9 cellular contexts compared by ENCODE assay signal in the genomic region with DNA sequence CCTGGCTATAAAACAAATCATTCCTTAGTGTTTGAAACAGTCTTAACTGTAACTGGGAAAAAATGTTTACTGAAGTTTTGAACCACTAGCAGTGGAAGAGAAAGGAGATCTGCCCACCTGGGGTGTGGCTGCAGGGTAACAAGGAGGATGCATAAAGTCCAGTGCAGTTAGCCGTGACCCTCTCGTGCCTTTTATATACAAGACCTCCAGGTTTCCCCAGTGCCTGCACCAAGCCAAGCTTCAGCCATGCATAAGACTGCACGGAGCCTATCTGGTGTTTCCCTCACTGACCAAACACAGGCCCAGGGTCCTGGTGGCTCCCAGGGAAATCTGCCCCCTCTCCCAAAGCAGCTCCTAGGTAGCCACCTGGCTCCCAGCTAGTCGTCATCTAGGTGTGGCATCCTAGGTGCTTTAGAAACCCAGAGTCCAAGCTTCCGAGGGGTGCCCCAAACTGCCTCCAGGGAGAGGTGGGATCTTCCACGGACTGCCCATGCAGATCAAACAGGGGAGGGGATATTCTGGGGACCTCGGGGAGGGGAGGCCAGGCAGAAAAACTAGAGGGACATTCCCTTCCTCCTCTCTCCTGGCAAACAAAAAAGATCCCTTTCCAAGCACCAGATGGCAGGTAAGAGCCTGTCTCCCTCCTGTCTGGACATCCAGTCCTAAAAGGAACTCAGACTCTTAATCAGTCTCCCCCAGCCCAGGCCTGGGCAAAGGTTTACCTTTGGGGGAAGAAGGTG. TPM values are rescaled to one million over a fixed set of nuclear protein-coding genes. Genes with fewer than 3 reads are reported as not detected.
DNase-seq lines count a peak whose midpoint lies in the region; ATAC-seq and TF ChIP-seq lines count a peak whose summit lies in the region.
"Had no signal": no experiment of that assay in that cellular context is flagged by ENCODE, and none has a peak within 500 bp of the region (broad histone marks: within the 10 kb centered on the region; RNA-seq: fewer than 3 reads in every experiment).

No MANE protein-coding gene starts in this region.

- peaks cover 61% of the 10 kb centered on the region for H3K27me3 Mint-ChIP-seq in activated naive CD4-positive, alpha-beta T cell treated with anti-CD3 and anti-CD28 coated beads, Interleukin-2, amount 10 ng/mL, durations not matched to agents 7 days and 5 days

- H3K4me3 ChIP-seq in adrenal gland: peak overlapping the region in 1 of 4 donors; percentile 70
- H3K4me3 ChIP-seq in upper lobe of left lung: peak overlapping the region in 3 of 4 donors; percentile 74 to 98 (median 94)

- intact Hi-C loops in adrenal gland (cut with DNase I): loop anchor here (5.0 kb wide), 2 partner anchors 144 to 149 kb away; no protein-coding TSS in a partner anchor

- H3K36me3 ChIP-seq in adrenal gland (replicated peaks in 1 of 2): no peaks in the 10 kb centered on the region
- no peaks in the 10 kb centered on the region for H3K36me3 ChIP-seq in upper lobe of left lung

- H3K9me3 ChIP-seq in adrenal gland (replicated peaks in 1 of 3): no peaks in the 10 kb centered on the region
- no peaks in the 10 kb centered on the region for H3K9me3 ChIP-seq in upper lobe of left lung

- no peak for DNase-seq in activated naive CD4-positive, alpha-beta T cell treated with anti-CD3 and anti-CD28 coated beads, Interleukin-2, amount 10 ng/mL, durations not matched to agents 7 days and 5 days
- no peak for DNase-seq in activated naive CD4-positive, alpha-beta T cell (lab: John Stamatoyannopoulos, UW)
- DNase-seq in adrenal gland (no peak), left kidney (ENCODE audit: low read depth, low spot score) (peak; percentile 68), upper lobe of left lung (no peak), GM19238 (ENCODE audit: insufficient read length, low spot score) (no peak), NOMO-1 (lab: John Stamatoyannopoulos, UW; ENCODE audit: unreplicated experiment in 2 of 2) (no peak), GDM1 (lab: John Stamatoyannopoulos, UW) (no peak)

- H3K27ac ChIP-seq in adrenal gland (peak overlapping the region in 3 of 5 donors; percentile 72 to 91 (median 85)), upper lobe of left lung (peak overlapping the region; percentile 90 to 95 (median 92))

- H3K36me3 Mint-ChIP-seq in activated naive CD4-positive, alpha-beta T cell treated with anti-CD3 and anti-CD28 coated beads, Interleukin-2, amount 10 ng/mL, durations not matched to agents 7 days and 5 days: no peaks in the 10 kb centered on the region
- H3K36me3 Mint-ChIP-seq: activated naive CD8-positive, alpha-beta T cell treated with anti-CD3 and anti-CD28 coated beads, Interleukin-2, amount 10 ng/mL, durations not matched to agents 7 days and 5 days had no signal

- no peak for ATAC-seq in upper lobe of left lung (ENCODE audit: low FRiP score in 2 of 2)

- H3K4me3 Mint-ChIP-seq in activated naive CD4-positive, alpha-beta T cell treated with anti-CD3 and anti-CD28 coated beads, Interleukin-2, amount 10 ng/mL, durations not matched to agents 7 days and 5 days: peak overlapping the region; percentile 75

- H3K4me1 ChIP-seq in adrenal gland (replicated peaks in 1 of 2) (peaks cover 10 to 53% of the 10 kb centered on the region in 2 donors), upper lobe of left lung (peaks cover 37 to 84% (median 59%) of the 10 kb centered on the region in 4 donors)

- H3K27me3 ChIP-seq in adrenal gland (no peaks in the 10 kb centered on the region), upper lobe of left lung (no peaks in the 10 kb centered on the region)

- 70 to 81% (median 79%) methylated on average over 6 to 7 of the region's 7 CpGs for WGBS in adrenal gland, 4 donors
- WGBS in upper lobe of left lung, 2 donors: 39 to 64% methylated on average over 4 to 7 of the region's 7 CpGs

- no peaks in the 10 kb centered on the region for H3K9me3 Mint-ChIP-seq in activated naive CD4-positive, alpha-beta T cell treated with anti-CD3 and anti-CD28 coated beads, Interleukin-2, amount 10 ng/mL, durations not matched to agents 7 days and 5 days
- H3K9me3 Mint-ChIP-seq: activated naive CD8-positive, alpha-beta T cell treated with anti-CD3 and anti-CD28 coated beads, Interleukin-2, amount 10 ng/mL, durations not matched to agents 7 days and 5 days had no signal

- TF ChIP-seq CTCF in adrenal gland (IDR thresholded peaks at IDR 0.05): peak in 1 of 6 experiments; percentile 13
- TF ChIP-seq CTCF in upper lobe of left lung (IDR thresholded peaks at IDR 0.05): no peak

- no peak overlapping the region for H3K27ac Mint-ChIP-seq in activated naive CD4-positive, alpha-beta T cell treated with anti-CD3 and anti-CD28 coated beads, Interleukin-2, amount 10 ng/mL, durations not matched to agents 7 days and 5 days
- H3K27ac Mint-ChIP-seq: activated naive CD8-positive, alpha-beta T cell treated with anti-CD3 and anti-CD28 coated beads, Interleukin-2, amount 10 ng/mL, durations not matched to agents 7 days and 5 days had no signal

- CTCF ChIA-PET in activated naive CD4-positive, alpha-beta T cell treated with anti-CD3 and anti-CD28 coated beads, Interleukin-2, amount 10 ng/mL, durations not matched to agents 7 days and 5 days (lab: Charles Lee): no interaction called here

- no peak for TF ChIP-seq EP300 in upper lobe of left lung (IDR thresholded peaks at IDR 0.05)

- peaks cover 27% of the 10 kb centered on the region for H3K4me1 Mint-ChIP-seq in activated naive CD4-positive, alpha-beta T cell treated with anti-CD3 and anti-CD28 coated beads, Interleukin-2, amount 10 ng/mL, durations not matched to agents 7 days and 5 days

- TF ChIP-seq POLR2A in adrenal gland (IDR thresholded peaks at IDR 0.05) (no peak), upper lobe of left lung (IDR thresholded peaks at IDR 0.05) (no peak)

RNA-seq across cellular contexts. Expression of gene SHB, which starts 2.7 kb away (rescaled TPM):
- total RNA-seq in adrenal gland (10 to 100 TPM in 6 of 8 donors, 1 to 10 TPM in 2; 5.8 to 21.2 (median 14.2) TPM), upper lobe of left lung (10 to 100 TPM; 29.3 to 51.2 (median 33.3) TPM)
- polyA plus RNA-seq in adrenal gland: 1 to 10 TPM; 6.0 to 7.9 (median 6.8) TPM
